In genomic region chr1:160865316-160865715, GRCh38 we compare ENCODE assay signal across 1 cellular context.
TF ChIP-seq lines count a peak whose summit lies in the region.

No MANE protein-coding gene starts in this region.

TF ChIP-seq in GM23338, 12 proteins besides CTCF, POLR2A, EP300 and RAD21 (continued from another document):
- TF ChIP-seq, protein P1, sequence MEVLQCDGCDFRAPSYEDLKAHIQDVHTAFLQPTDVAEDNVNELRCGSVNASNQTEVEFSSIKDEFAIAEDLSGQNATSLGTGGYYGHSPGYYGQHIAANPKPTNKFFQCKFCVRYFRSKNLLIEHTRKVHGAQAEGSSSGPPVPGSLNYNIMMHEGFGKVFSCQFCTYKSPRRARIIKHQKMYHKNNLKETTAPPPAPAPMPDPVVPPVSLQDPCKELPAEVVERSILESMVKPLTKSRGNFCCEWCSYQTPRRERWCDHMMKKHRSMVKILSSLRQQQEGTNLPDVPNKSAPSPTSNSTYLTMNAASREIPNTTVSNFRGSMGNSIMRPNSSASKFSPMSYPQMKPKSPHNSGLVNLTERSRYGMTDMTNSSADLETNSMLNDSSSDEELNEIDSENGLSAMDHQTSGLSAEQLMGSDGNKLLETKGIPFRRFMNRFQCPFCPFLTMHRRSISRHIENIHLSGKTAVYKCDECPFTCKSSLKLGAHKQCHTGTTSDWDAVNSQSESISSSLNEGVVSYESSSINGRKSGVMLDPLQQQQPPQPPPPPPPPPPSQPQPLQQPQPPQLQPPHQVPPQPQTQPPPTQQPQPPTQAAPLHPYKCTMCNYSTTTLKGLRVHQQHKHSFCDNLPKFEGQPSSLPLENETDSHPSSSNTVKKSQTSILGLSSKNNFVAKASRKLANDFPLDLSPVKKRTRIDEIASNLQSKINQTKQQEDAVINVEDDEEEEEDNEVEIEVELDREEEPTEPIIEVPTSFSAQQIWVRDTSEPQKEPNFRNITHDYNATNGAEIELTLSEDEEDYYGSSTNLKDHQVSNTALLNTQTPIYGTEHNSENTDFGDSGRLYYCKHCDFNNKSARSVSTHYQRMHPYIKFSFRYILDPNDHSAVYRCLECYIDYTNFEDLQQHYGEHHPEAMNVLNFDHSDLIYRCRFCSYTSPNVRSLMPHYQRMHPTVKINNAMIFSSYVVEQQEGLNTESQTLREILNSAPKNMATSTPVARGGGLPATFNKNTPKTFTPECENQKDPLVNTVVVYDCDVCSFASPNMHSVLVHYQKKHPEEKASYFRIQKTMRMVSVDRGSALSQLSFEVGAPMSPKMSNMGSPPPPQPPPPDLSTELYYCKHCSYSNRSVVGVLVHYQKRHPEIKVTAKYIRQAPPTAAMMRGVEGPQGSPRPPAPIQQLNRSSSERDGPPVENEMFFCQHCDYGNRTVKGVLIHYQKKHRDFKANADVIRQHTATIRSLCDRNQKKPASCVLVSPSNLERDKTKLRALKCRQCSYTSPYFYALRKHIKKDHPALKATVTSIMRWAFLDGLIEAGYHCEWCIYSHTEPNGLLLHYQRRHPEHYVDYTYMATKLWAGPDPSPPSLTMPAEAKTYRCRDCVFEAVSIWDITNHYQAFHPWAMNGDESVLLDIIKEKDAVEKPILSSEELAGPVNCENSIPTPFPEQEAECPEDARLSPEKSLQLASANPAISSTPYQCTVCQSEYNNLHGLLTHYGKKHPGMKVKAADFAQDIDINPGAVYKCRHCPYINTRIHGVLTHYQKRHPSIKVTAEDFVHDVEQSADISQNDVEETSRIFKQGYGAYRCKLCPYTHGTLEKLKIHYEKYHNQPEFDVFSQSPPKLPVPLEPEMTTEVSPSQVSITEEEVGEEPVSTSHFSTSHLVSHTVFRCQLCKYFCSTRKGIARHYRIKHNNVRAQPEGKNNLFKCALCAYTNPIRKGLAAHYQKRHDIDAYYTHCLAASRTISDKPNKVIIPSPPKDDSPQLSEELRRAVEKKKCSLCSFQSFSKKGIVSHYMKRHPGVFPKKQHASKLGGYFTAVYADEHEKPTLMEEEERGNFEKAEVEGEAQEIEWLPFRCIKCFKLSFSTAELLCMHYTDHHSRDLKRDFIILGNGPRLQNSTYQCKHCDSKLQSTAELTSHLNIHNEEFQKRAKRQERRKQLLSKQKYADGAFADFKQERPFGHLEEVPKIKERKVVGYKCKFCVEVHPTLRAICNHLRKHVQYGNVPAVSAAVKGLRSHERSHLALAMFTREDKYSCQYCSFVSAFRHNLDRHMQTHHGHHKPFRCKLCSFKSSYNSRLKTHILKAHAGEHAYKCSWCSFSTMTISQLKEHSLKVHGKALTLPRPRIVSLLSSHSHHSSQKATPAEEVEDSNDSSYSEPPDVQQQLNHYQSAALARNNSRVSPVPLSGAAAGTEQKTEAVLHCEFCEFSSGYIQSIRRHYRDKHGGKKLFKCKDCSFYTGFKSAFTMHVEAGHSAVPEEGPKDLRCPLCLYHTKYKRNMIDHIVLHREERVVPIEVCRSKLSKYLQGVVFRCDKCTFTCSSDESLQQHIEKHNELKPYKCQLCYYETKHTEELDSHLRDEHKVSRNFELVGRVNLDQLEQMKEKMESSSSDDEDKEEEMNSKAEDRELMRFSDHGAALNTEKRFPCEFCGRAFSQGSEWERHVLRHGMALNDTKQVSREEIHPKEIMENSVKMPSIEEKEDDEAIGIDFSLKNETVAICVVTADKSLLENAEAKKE (CRISPR knock-in tag; IDR thresholded peaks at IDR 0.05): no peak
